In the genomic region with DNA sequence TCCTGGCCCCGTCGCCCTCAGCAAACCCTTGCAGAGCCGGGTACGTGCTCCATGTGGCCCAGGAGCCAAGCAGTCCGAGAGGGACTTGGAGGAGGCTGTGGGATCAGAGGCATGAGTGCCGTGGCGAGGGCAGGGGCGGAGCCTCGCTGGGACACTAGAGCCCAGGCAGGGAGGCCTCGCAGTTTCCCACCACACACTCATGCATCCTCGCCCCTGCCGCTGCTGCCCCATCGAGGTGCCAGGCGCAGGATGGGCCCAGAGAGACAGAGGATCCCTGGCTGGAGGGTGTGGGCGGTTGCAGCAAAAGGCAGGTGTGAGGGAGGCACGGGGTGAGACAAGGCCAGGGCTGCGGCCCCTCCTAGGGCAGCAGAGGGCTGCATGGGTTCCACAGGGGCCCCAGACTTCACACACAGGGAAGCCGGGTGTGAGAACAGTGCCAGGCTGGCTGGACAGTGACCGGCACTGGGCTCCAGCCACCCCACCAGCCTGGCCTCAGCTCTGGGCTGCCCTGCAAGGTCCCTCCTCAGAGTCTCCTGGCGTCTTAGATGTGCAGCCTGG, we compare ENCODE assay signal across 3 cellular contexts.
TF ChIP-seq lines count a peak whose summit lies in the region.

No MANE protein-coding gene starts in this region.

TF ChIP-seq in SK-N-SH, 30 proteins besides CTCF, POLR2A, EP300 and RAD21 (continues in another document):
- TF ChIP-seq TEAD4 (IDR thresholded peaks at IDR 0.05; ENCODE audit: borderline replicate concordance, insufficient read depth), result no peak
- TF ChIP-seq CHD2 (IDR thresholded peaks at IDR 0.05; ENCODE audit: low read length, partially characterized antibody), result no peak
- no peak for TF ChIP-seq NRF1 (IDR thresholded peaks at IDR 0.05; ENCODE audit: low read depth, low read length)
- no peak for TF ChIP-seq GATA2 (CRISPR knock-in tag; IDR thresholded peaks at IDR 0.05)
- TF ChIP-seq, protein P1, sequence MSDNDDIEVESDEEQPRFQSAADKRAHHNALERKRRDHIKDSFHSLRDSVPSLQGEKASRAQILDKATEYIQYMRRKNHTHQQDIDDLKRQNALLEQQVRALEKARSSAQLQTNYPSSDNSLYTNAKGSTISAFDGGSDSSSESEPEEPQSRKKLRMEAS (IDR thresholded peaks at IDR 0.05; ENCODE audit: low read depth), result no peak
- TF ChIP-seq, protein P2, sequence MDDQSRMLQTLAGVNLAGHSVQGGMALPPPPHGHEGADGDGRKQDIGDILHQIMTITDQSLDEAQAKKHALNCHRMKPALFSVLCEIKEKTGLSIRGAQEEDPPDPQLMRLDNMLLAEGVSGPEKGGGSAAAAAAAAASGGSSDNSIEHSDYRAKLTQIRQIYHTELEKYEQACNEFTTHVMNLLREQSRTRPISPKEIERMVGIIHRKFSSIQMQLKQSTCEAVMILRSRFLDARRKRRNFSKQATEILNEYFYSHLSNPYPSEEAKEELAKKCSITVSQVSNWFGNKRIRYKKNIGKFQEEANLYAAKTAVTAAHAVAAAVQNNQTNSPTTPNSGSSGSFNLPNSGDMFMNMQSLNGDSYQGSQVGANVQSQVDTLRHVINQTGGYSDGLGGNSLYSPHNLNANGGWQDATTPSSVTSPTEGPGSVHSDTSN (IDR thresholded peaks at IDR 0.05), result no peak
- no peak for TF ChIP-seq RFX5 (IDR thresholded peaks at IDR 0.05; ENCODE audit: low read length)
- TF ChIP-seq RCOR1 (IDR thresholded peaks at IDR 0.05; ENCODE audit: low read length), result no peak
- TF ChIP-seq POLR2AphosphoS5 (IDR thresholded peaks at IDR 0.05; ENCODE audit: low read depth, low read length), result no peak
- TF ChIP-seq, protein P3, sequence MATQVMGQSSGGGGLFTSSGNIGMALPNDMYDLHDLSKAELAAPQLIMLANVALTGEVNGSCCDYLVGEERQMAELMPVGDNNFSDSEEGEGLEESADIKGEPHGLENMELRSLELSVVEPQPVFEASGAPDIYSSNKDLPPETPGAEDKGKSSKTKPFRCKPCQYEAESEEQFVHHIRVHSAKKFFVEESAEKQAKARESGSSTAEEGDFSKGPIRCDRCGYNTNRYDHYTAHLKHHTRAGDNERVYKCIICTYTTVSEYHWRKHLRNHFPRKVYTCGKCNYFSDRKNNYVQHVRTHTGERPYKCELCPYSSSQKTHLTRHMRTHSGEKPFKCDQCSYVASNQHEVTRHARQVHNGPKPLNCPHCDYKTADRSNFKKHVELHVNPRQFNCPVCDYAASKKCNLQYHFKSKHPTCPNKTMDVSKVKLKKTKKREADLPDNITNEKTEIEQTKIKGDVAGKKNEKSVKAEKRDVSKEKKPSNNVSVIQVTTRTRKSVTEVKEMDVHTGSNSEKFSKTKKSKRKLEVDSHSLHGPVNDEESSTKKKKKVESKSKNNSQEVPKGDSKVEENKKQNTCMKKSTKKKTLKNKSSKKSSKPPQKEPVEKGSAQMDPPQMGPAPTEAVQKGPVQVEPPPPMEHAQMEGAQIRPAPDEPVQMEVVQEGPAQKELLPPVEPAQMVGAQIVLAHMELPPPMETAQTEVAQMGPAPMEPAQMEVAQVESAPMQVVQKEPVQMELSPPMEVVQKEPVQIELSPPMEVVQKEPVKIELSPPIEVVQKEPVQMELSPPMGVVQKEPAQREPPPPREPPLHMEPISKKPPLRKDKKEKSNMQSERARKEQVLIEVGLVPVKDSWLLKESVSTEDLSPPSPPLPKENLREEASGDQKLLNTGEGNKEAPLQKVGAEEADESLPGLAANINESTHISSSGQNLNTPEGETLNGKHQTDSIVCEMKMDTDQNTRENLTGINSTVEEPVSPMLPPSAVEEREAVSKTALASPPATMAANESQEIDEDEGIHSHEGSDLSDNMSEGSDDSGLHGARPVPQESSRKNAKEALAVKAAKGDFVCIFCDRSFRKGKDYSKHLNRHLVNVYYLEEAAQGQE (IDR thresholded peaks at IDR 0.05; ENCODE audit: low read depth, low read length), result no peak
- TF ChIP-seq, protein P4, sequence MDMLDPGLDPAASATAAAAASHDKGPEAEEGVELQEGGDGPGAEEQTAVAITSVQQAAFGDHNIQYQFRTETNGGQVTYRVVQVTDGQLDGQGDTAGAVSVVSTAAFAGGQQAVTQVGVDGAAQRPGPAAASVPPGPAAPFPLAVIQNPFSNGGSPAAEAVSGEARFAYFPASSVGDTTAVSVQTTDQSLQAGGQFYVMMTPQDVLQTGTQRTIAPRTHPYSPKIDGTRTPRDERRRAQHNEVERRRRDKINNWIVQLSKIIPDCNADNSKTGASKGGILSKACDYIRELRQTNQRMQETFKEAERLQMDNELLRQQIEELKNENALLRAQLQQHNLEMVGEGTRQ (IDR thresholded peaks at IDR 0.05; ENCODE audit: borderline replicate concordance, low read depth, low read length), result no peak

TF ChIP-seq in SK-N-SH treated with all-trans-retinoic acid at 6 μM for 48 hours, 23 proteins besides CTCF, POLR2A, EP300 and RAD21 (continues in another document):
- TF ChIP-seq TCF4 (CRISPR knock-in tag; IDR thresholded peaks at IDR 0.05; ENCODE audit: borderline replicate concordance) (no peak), CSDC2 (CRISPR knock-in tag; IDR thresholded peaks at IDR 0.05) (no peak), ZNF8 (CRISPR knock-in tag; IDR thresholded peaks at IDR 0.05) (no peak), BACH2 (CRISPR knock-in tag; IDR thresholded peaks at IDR 0.05; ENCODE audit: borderline replicate concordance) (no peak), ARNTL (CRISPR knock-in tag; IDR thresholded peaks at IDR 0.05; ENCODE audit: borderline replicate concordance, low read depth) (no peak), TOX (CRISPR knock-in tag; IDR thresholded peaks at IDR 0.05; ENCODE audit: borderline replicate concordance) (no peak), OSR1 (CRISPR knock-in tag; IDR thresholded peaks at IDR 0.05) (no peak), ZFP3 (CRISPR knock-in tag; IDR thresholded peaks at IDR 0.05) (no peak), ZFP30 (CRISPR knock-in tag; IDR thresholded peaks at IDR 0.05) (no peak), ZC3H10 (CRISPR knock-in tag; IDR thresholded peaks at IDR 0.05) (no peak), ESRRG (CRISPR knock-in tag; IDR thresholded peaks at IDR 0.05) (no peak), SNAI2 (CRISPR knock-in tag; IDR thresholded peaks at IDR 0.05) (no peak)
- TF ChIP-seq, protein P5, sequence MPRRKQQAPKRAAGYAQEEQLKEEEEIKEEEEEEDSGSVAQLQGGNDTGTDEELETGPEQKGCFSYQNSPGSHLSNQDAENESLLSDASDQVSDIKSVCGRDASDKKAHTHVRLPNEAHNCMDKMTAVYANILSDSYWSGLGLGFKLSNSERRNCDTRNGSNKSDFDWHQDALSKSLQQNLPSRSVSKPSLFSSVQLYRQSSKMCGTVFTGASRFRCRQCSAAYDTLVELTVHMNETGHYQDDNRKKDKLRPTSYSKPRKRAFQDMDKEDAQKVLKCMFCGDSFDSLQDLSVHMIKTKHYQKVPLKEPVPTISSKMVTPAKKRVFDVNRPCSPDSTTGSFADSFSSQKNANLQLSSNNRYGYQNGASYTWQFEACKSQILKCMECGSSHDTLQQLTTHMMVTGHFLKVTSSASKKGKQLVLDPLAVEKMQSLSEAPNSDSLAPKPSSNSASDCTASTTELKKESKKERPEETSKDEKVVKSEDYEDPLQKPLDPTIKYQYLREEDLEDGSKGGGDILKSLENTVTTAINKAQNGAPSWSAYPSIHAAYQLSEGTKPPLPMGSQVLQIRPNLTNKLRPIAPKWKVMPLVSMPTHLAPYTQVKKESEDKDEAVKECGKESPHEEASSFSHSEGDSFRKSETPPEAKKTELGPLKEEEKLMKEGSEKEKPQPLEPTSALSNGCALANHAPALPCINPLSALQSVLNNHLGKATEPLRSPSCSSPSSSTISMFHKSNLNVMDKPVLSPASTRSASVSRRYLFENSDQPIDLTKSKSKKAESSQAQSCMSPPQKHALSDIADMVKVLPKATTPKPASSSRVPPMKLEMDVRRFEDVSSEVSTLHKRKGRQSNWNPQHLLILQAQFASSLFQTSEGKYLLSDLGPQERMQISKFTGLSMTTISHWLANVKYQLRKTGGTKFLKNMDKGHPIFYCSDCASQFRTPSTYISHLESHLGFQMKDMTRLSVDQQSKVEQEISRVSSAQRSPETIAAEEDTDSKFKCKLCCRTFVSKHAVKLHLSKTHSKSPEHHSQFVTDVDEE (CRISPR knock-in tag; IDR thresholded peaks at IDR 0.05), result no peak
- TF ChIP-seq, protein P6, sequence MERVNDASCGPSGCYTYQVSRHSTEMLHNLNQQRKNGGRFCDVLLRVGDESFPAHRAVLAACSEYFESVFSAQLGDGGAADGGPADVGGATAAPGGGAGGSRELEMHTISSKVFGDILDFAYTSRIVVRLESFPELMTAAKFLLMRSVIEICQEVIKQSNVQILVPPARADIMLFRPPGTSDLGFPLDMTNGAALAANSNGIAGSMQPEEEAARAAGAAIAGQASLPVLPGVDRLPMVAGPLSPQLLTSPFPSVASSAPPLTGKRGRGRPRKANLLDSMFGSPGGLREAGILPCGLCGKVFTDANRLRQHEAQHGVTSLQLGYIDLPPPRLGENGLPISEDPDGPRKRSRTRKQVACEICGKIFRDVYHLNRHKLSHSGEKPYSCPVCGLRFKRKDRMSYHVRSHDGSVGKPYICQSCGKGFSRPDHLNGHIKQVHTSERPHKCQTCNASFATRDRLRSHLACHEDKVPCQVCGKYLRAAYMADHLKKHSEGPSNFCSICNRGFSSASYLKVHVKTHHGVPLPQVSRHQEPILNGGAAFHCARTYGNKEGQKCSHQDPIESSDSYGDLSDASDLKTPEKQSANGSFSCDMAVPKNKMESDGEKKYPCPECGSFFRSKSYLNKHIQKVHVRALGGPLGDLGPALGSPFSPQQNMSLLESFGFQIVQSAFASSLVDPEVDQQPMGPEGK (CRISPR knock-in tag; IDR thresholded peaks at IDR 0.05; ENCODE audit: borderline replicate concordance), result no peak
- TF ChIP-seq, protein P7, sequence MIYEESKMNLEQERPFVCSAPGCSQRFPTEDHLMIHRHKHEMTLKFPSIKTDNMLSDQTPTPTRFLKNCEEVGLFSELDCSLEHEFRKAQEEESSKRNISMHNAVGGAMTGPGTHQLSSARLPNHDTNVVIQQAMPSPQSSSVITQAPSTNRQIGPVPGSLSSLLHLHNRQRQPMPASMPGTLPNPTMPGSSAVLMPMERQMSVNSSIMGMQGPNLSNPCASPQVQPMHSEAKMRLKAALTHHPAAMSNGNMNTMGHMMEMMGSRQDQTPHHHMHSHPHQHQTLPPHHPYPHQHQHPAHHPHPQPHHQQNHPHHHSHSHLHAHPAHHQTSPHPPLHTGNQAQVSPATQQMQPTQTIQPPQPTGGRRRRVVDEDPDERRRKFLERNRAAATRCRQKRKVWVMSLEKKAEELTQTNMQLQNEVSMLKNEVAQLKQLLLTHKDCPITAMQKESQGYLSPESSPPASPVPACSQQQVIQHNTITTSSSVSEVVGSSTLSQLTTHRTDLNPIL (CRISPR knock-in tag; IDR thresholded peaks at IDR 0.05; ENCODE audit: low read depth), result no peak

TF ChIP-seq in H1, 55 proteins besides CTCF, POLR2A, EP300 and RAD21:
- no peak for TF ChIP-seq SP4 (IDR thresholded peaks at IDR 0.05; ENCODE audit: low read length)
- TF ChIP-seq SIRT6 (IDR thresholded peaks at IDR 0.05; ENCODE audit: low read length), result no peak
- no peak for TF ChIP-seq CHD1 (IDR thresholded peaks at IDR 0.05; ENCODE audit: low read depth, low read length)
- no peak for TF ChIP-seq BRCA1 (IDR thresholded peaks at IDR 0.05; ENCODE audit: low read depth, low read length)
- no peak for TF ChIP-seq SP1 (IDR thresholded peaks at IDR 0.05; ENCODE audit: low read depth, low read length)
- no peak for TF ChIP-seq SP2 (IDR thresholded peaks at IDR 0.05; ENCODE audit: low read length)
- TF ChIP-seq CEBPB (IDR thresholded peaks at IDR 0.05; ENCODE audit: low read depth, low read length), result no peak
- no peak for TF ChIP-seq CBX5 (IDR thresholded peaks at IDR 0.05; ENCODE audit: low read depth, low read length)
- TF ChIP-seq POU5F1 (IDR thresholded peaks at IDR 0.05; ENCODE audit: low read depth, low read length), result no peak
- no peak for TF ChIP-seq SAP30 (IDR thresholded peaks at IDR 0.05; ENCODE audit: insufficient read depth, insufficient replicate concordance, low read length)
- no peak for TF ChIP-seq TAF1 (IDR thresholded peaks at IDR 0.05; ENCODE audit: low read depth, low read length)
- no peak for TF ChIP-seq RBBP5 (IDR thresholded peaks at IDR 0.05; ENCODE audit: borderline replicate concordance, low read depth, low read length)
- TF ChIP-seq, protein P4 (IDR thresholded peaks at IDR 0.05; ENCODE audit: low read length), result no peak
- TF ChIP-seq RFX5 (IDR thresholded peaks at IDR 0.05; ENCODE audit: borderline replicate concordance, low read depth, low read length), result no peak
- TF ChIP-seq JUND (IDR thresholded peaks at IDR 0.05; ENCODE audit: low read length), result no peak
- no peak for TF ChIP-seq ZNF274 (IDR thresholded peaks at IDR 0.05; ENCODE audit: borderline replicate concordance, extremely low read depth, low read length)
- TF ChIP-seq ASH2L (IDR thresholded peaks at IDR 0.05; ENCODE audit: low read length), result no peak
